Comparison of ENCODE assay signal across 15 cellular contexts in genomic region chr2:183126635-183127034, GRCh38.
DNase-seq lines count a peak whose midpoint lies in the region; ATAC-seq and TF ChIP-seq lines count a peak whose summit lies in the region.
"Had no signal": no experiment of that assay in that cellular context is flagged by ENCODE, and none has a peak within 500 bp of the region (broad histone marks: within the 10 kb centered on the region; RNA-seq: fewer than 3 reads in every experiment).

No MANE protein-coding gene starts in this region.

- H3K4me3 ChIP-seq in DND-41 (ENCODE audit: low read depth in 1 of 2, low read length in 2 of 2) (peak overlapping the region in 1 of 2 experiments; percentile 96; a peak in 2 of 4 replicates), SU-DHL-6 (ENCODE audit: insufficient read depth, low read length, poor library complexity, severe bottlenecking) (no peak overlapping the region), iPS-20b (ENCODE audit: low read length) (peak overlapping the region; percentile 89; the same call in 1 of the 2 replicates)
- H3K4me3 ChIP-seq: gastrocnemius medialis had no signal

- ATAC-seq in DND-41 (ENCODE audit: insufficient read depth, low read depth) = no peak
- ATAC-seq: gastrocnemius medialis had no signal

- no peak overlapping the region for H2AFZ ChIP-seq in DND-41 (ENCODE audit: low read depth, low read length)
- H2AFZ ChIP-seq in SU-DHL-6 (ENCODE audit: low read depth, low read length, severe bottlenecking) = no peak overlapping the region

- peak overlapping the region; percentile 83; the same call in 1 of the 2 replicates for H3K4me2 ChIP-seq in DND-41 (ENCODE audit: insufficient read depth, low read length)
- H3K4me2 ChIP-seq in SU-DHL-6 (ENCODE audit: low read depth, low read length, poor library complexity, severe bottlenecking) = peak overlapping the region; percentile 72

- H3K36me3 ChIP-seq in DND-41 (ENCODE audit: insufficient read depth, low read length) = peaks cover 34% of the 10 kb centered on the region
- H3K36me3 ChIP-seq in SU-DHL-6 (ENCODE audit: low read length) = peaks cover 20% of the 10 kb centered on the region; the same call in 1 of the 2 replicates
- peaks cover 36% of the 10 kb centered on the region for H3K36me3 ChIP-seq in iPS-20b (ENCODE audit: insufficient read depth, low read depth, low read length)

- peak; percentile 53 for DNase-seq in ACHN
- no peak for DNase-seq in DND-41
- DNase-seq in iPS-NIHi7 (ENCODE audit: extremely low spot score) = no peak
- no peak for DNase-seq in GM20000 (ENCODE audit: low spot score)
- no peak for DNase-seq in OCI-M2 (lab: John Stamatoyannopoulos, UW; ENCODE audit: unreplicated experiment)
- no peak for DNase-seq in NCI-H2107 treated with DMSO at 0.1 percent for 48 hours (lab: John Stamatoyannopoulos, UW; ENCODE audit: unreplicated experiment)
- DNase-seq: activated CD4-positive, CD25-positive, alpha-beta regulatory T cell treated with anti-CD3 and anti-CD28 coated beads, Interleukin-2, amount 50 U/mL, for 72 hours; anterior cingulate cortex; C1 segment of cervical spinal cord; gastrocnemius medialis; SHP77; stimulated activated CD4-positive, alpha-beta T cell treated with anti-CD3 and anti-CD28 coated beads, Interleukin-4, amount 100 ng/mL, for 1 hour; stimulated activated CD8-positive, alpha-beta memory T cell treated with anti-CD3 and anti-CD28 coated beads, Interleukin-4, amount 100 ng/mL, for 48 hours had no signal

- no peaks in the 10 kb centered on the region for H3K9me2 ChIP-seq in SU-DHL-6 (replicated peaks; ENCODE audit: insufficient read depth, low read length)

- H3K9me3 ChIP-seq in DND-41 (ENCODE audit: insufficient read depth, low read length, severe bottlenecking) (no peaks in the 10 kb centered on the region), SU-DHL-6 (ENCODE audit: insufficient read depth, low read length) (no peaks in the 10 kb centered on the region), iPS-20b (ENCODE audit: insufficient read depth, low read depth, low read length) (no peaks in the 10 kb centered on the region)
- H3K9me3 ChIP-seq: gastrocnemius medialis had no signal

- 0 out of 2 replicates have a peak overlapping the region, but pooled peaks have one; percentile 65 for H3K9ac ChIP-seq in DND-41 (ENCODE audit: low read depth, low read length)
- H3K9ac ChIP-seq in SU-DHL-6 (ENCODE audit: low read length) = no peak overlapping the region
- H3K9ac ChIP-seq in iPS-20b (ENCODE audit: low read depth, low read length) = no peak overlapping the region

- H3K79me2 ChIP-seq in DND-41 (ENCODE audit: insufficient read depth, low read length) (peaks cover 74% of the 10 kb centered on the region), SU-DHL-6 (ENCODE audit: insufficient read depth, low read length) (peaks cover 73% of the 10 kb centered on the region)

- H3F3A ChIP-seq in SU-DHL-6 (ENCODE audit: insufficient read depth) = no peaks in the 10 kb centered on the region; the same call in 1 of the 2 replicates

- H4K20me1 ChIP-seq in DND-41 (ENCODE audit: insufficient read depth, low read length) (peaks cover 35% of the 10 kb centered on the region; the same call in 1 of the 2 replicates), SU-DHL-6 (ENCODE audit: low read depth, low read length) (peaks cover 6% of the 10 kb centered on the region; the same call in 1 of the 2 replicates)

- H3K27me3 ChIP-seq in DND-41 (ENCODE audit: insufficient read depth, low read length, poor library complexity) (no peaks in the 10 kb centered on the region), SU-DHL-6 (ENCODE audit: low read length) (no peaks in the 10 kb centered on the region), iPS-20b (ENCODE audit: insufficient read depth, low read length) (no peaks in the 10 kb centered on the region)
- H3K27me3 ChIP-seq: gastrocnemius medialis had no signal

- H3K4me1 ChIP-seq in DND-41 (ENCODE audit: insufficient read depth, low read length) = peaks cover 44% of the 10 kb centered on the region
- peaks cover 7% of the 10 kb centered on the region; the same call in 1 of the 2 replicates for H3K4me1 ChIP-seq in iPS-20b (ENCODE audit: insufficient read depth, low read length)

- H3K27ac ChIP-seq in DND-41 (ENCODE audit: low read length) (no peak overlapping the region), SU-DHL-6 (ENCODE audit: low read depth, low read length) (no peak overlapping the region), iPS-20b (ENCODE audit: low read length) (no peak overlapping the region)
- H3K27ac ChIP-seq: gastrocnemius medialis had no signal

- in situ Hi-C loops in ACHN (cut with HindIII; ENCODE audit: low pct_ligation_motif_present, low pct_unique_long_range_greater_than_20kb, low sequenced_read_pairs) = no loop called here

- TF ChIP-seq CTCF in DND-41 (IDR thresholded peaks at IDR 0.05; ENCODE audit: borderline replicate concordance, extremely low read depth, low read length, poor library complexity, severe bottlenecking) (no peak), SU-DHL-6 (IDR thresholded peaks at IDR 0.05; ENCODE audit: insufficient read depth, low read length, poor library complexity, severe bottlenecking) (no peak), GM20000 (IDR thresholded peaks at IDR 0.05; ENCODE audit: extremely low read depth, missing control alignments) (no peak)
